In genomic region chr6:119312875-119313338, GRCh38 we compare ENCODE assay signal across 7 cellular contexts. TPM values are rescaled to one million over a fixed set of nuclear protein-coding genes. Genes with fewer than 3 reads are reported as not detected.
DNase-seq lines count a peak whose midpoint lies in the region; ATAC-seq and TF ChIP-seq lines count a peak whose summit lies in the region.

No MANE protein-coding gene starts in this region.

- intact Hi-C loops in spleen (cut with DNase I; ENCODE audit: low total_unique reads), result no loop called here

- peaks cover 36% of the 10 kb centered on the region for H4K20me1 ChIP-seq in smooth muscle cell (ENCODE audit: low read depth)

- H3K4me2 ChIP-seq in smooth muscle cell, result no peak overlapping the region

- 43 to 51% (median 45%) methylated on average over 4 of the region's 4 CpGs for whole genome bisulfite sequencing in spleen, 5 donors
- WGBS in smooth muscle cell (ENCODE audit: low lambda C conversion rate), result 89% methylated on average over 4 of the region's 4 CpGs

- TF ChIP-seq CTCF in spleen (IDR thresholded peaks at IDR 0.05 in 8 of 11, conservative IDR thresholded peaks at IDR 0.05 in 3 of 11), result no peak
- no peak for TF ChIP-seq CTCF in smooth muscle cell (IDR thresholded peaks at IDR 0.05; ENCODE audit: borderline replicate concordance, insufficient read depth, poor library complexity, severe bottlenecking)

- H3K4me1 ChIP-seq in spleen (peaks cover 20 to 83% (median 50%) of the 10 kb centered on the region in 6 donors), smooth muscle cell (ENCODE audit: low read depth) (peaks cover 34% of the 10 kb centered on the region)

- CTCF ChIA-PET in activated CD8-positive, alpha-beta T cell treated with anti-CD3 and anti-CD28 coated beads, Interleukin-2, amount 10 ng/mL, durations not matched to agents 7 days and 5 days (lab: Charles Lee), result interaction anchor here (0.7 to 3.3 kb wide), 9 partner anchors 9 to 184 kb away, joined by 3 to 23 read pairs (median 11); no protein-coding TSS in a partner anchor

- peak overlapping the region; percentile 64 for H3K4me3 Mint-ChIP-seq in activated CD8-positive, alpha-beta T cell treated with anti-CD3 and anti-CD28 coated beads, Interleukin-2, amount 10 ng/mL, durations not matched to agents 7 days and 5 days

- H3K27me3 ChIP-seq in spleen (replicated peaks in 1 of 7), result no peaks in the 10 kb centered on the region
- no peaks in the 10 kb centered on the region for H3K27me3 ChIP-seq in smooth muscle cell (ENCODE audit: low read depth)

- no peaks in the 10 kb centered on the region for H3K27me3 Mint-ChIP-seq in activated CD8-positive, alpha-beta T cell treated with anti-CD3 and anti-CD28 coated beads, Interleukin-2, amount 10 ng/mL, durations not matched to agents 7 days and 5 days (ENCODE audit: low read depth)

- ATAC-seq in GM19328 (IDR thresholded peaks at IDR 0.05; ENCODE audit: unreplicated experiment) (peak; percentile 30), HG03039 (IDR thresholded peaks at IDR 0.05; ENCODE audit: unreplicated experiment) (peak; percentile 35)
- peak; percentile 55 for ATAC-seq in activated CD8-positive, alpha-beta T cell treated with anti-CD3 and anti-CD28 coated beads, Interleukin-2, amount 10 ng/mL, durations not matched to agents 7 days and 5 days

- peaks cover 14% of the 10 kb centered on the region for H3K36me3 Mint-ChIP-seq in activated CD8-positive, alpha-beta T cell treated with anti-CD3 and anti-CD28 coated beads, Interleukin-2, amount 10 ng/mL, durations not matched to agents 7 days and 5 days (ENCODE audit: low read depth)

- no peak overlapping the region for H3K9ac ChIP-seq in smooth muscle cell (ENCODE audit: low read depth)

- H3K79me2 ChIP-seq in smooth muscle cell (ENCODE audit: low read depth), result peaks cover 56% of the 10 kb centered on the region

- POLR2A ChIA-PET in activated CD8-positive, alpha-beta T cell treated with anti-CD3 and anti-CD28 coated beads, Interleukin-2, amount 10 ng/mL, durations not matched to agents 7 days and 5 days (lab: Charles Lee), result interaction anchor here (0.7 to 3.2 kb wide), 6 partner anchors 10 to 604 kb away, joined by 3 to 44 read pairs (median 6); partner anchors contain the start of gene MCM9

- H3K27ac ChIP-seq in spleen, result peak overlapping the region; percentile 29 to 89 (median 72)
- H3K27ac ChIP-seq in smooth muscle cell (ENCODE audit: low read depth), result no peak overlapping the region

- H3K9me3 ChIP-seq in spleen (no peaks in the 10 kb centered on the region), smooth muscle cell (replicated peaks; ENCODE audit: low read depth) (no peaks in the 10 kb centered on the region)

- H3K4me3 ChIP-seq in spleen (no peak overlapping the region), smooth muscle cell (no peak overlapping the region)

- peak; percentile 63 for DNase-seq in activated CD8-positive, alpha-beta T cell treated with anti-CD3 and anti-CD28 coated beads, Interleukin-2, amount 10 ng/mL, durations not matched to agents 7 days and 5 days
- no peak for DNase-seq in spleen
- no peak for DNase-seq in cortex of kidney (lab: John Stamatoyannopoulos, UW)
- no peak for DNase-seq in smooth muscle cell (lab: John Stamatoyannopoulos, UW; ENCODE audit: unreplicated experiment)
- DNase-seq in inferior parietal cortex (ENCODE audit: extremely low spot score), result no peak

- peaks cover 75% of the 10 kb centered on the region for H3K4me1 Mint-ChIP-seq in activated CD8-positive, alpha-beta T cell treated with anti-CD3 and anti-CD28 coated beads, Interleukin-2, amount 10 ng/mL, durations not matched to agents 7 days and 5 days (ENCODE audit: low read depth)

- no peaks in the 10 kb centered on the region for H3K9me3 Mint-ChIP-seq in activated CD8-positive, alpha-beta T cell treated with anti-CD3 and anti-CD28 coated beads, Interleukin-2, amount 10 ng/mL, durations not matched to agents 7 days and 5 days (ENCODE audit: insufficient read depth)

- H2AFZ ChIP-seq in smooth muscle cell (ENCODE audit: low read depth), result no peak overlapping the region

- H3F3A ChIP-seq in smooth muscle cell (ENCODE audit: low read depth), result peaks cover 14% of the 10 kb centered on the region

- TF ChIP-seq POLR2A in spleen (IDR thresholded peaks at IDR 0.05), result no peak

- H3K36me3 ChIP-seq in spleen (no peaks in the 10 kb centered on the region), smooth muscle cell (ENCODE audit: low read depth) (no peaks in the 10 kb centered on the region)

- H3K27ac Mint-ChIP-seq in activated CD8-positive, alpha-beta T cell treated with anti-CD3 and anti-CD28 coated beads, Interleukin-2, amount 10 ng/mL, durations not matched to agents 7 days and 5 days, result peak overlapping the region; percentile 93

RNA-seq across cellular contexts. Expression of gene MAN1A1, which starts 36.7 kb away (rescaled TPM):
- 10 to 100 TPM; 13.7 to 13.9 TPM for total RNA-seq in activated CD8-positive, alpha-beta T cell treated with anti-CD3 and anti-CD28 coated beads, Interleukin-2, amount 10 ng/mL, durations not matched to agents 7 days and 5 days
- 100 to 1,000 TPM in 4 of 7 donors, 10 to 100 TPM in 3; 58.3 to 148 (median 115) TPM for total RNA-seq in spleen
- polyA plus RNA-seq in spleen, result 10 to 100 TPM in 2 of 3 donors, 1 to 10 TPM in 1; 6.0 to 15.2 (median 13.7) TPM
- total RNA-seq in smooth muscle cell, result 127 and 140 TPM in 2 replicates
- polyA plus RNA-seq in smooth muscle cell, result 57.1 and 61.3 TPM in 2 replicates
